ENCODE assay signal across 10 cellular contexts in genomic region chr17:51238253-51238887, GRCh38. TPM values are rescaled to one million over a fixed set of nuclear protein-coding genes. Genes with fewer than 3 reads are reported as not detected.
A peak's percentile ranks its signal among the peaks of the same experiment; 100 is the strongest.
DNase-seq lines count a peak whose midpoint lies in the region; ATAC-seq and TF ChIP-seq lines count a peak whose summit lies in the region.
"Had no signal": no experiment of that assay in that cellular context is flagged by ENCODE, and none has a peak within 500 bp of the region (broad histone marks: within the 10 kb centered on the region; RNA-seq: fewer than 3 reads in every experiment).

No MANE protein-coding gene starts in this region.

- H3K4me3 Mint-ChIP-seq in endothelial cell (ENCODE audit: unreplicated experiment), result no peak overlapping the region

- DNase-seq in GM13976 (ENCODE audit: low spot score) (peak; percentile 50), endothelial cell (ENCODE audit: low spot score) (no peak), superior temporal gyrus (ENCODE audit: extremely low spot score) (no peak), NCI-H2227 (lab: John Stamatoyannopoulos, UW; ENCODE audit: unreplicated experiment) (no peak), hepatic stellate cell (ENCODE audit: low spot score) (no peak)
- DNase-seq: left cardiac atrium; NK-92 treated with Interleukin-12 subunit alpha and Interleukin-12 subunit beta, amount 100 ng/mL, for 24 hours had no signal

- no peaks in the 10 kb centered on the region for H3K9me3 Mint-ChIP-seq in endothelial cell (ENCODE audit: unreplicated experiment)

- TF ChIP-seq CTCF in GM13976 (IDR thresholded peaks at IDR 0.05; ENCODE audit: borderline replicate concordance, control extremely low read depth, extremely low read depth, insufficient read depth, missing control alignments), result no peak
- no peak for TF ChIP-seq CTCF in endothelial cell (IDR thresholded peaks at IDR 0.05; ENCODE audit: unreplicated experiment)

- peak overlapping the region; percentile 67 for H3K27ac Mint-ChIP-seq in endothelial cell (ENCODE audit: unreplicated experiment)

- H3K27me3 Mint-ChIP-seq in endothelial cell (ENCODE audit: unreplicated experiment), result no peaks in the 10 kb centered on the region

- no peaks in the 10 kb centered on the region for H3K36me3 Mint-ChIP-seq in endothelial cell (ENCODE audit: low read depth, unreplicated experiment)

- ATAC-seq in GM21447 (IDR thresholded peaks at IDR 0.05; ENCODE audit: unreplicated experiment) (peak; percentile 82), HG03558 (IDR thresholded peaks at IDR 0.05; ENCODE audit: extremely low read depth, unreplicated experiment) (peak; percentile 65), GM18873 (IDR thresholded peaks at IDR 0.05; ENCODE audit: low FRiP score, unreplicated experiment) (no peak)
- ATAC-seq: left cardiac atrium had no signal

- in situ Hi-C loops in GM13976 (cut with MboI; ENCODE audit: low sequenced_read_pairs, unreplicated experiment), result no loop called here

- peaks cover 13% of the 10 kb centered on the region for H3K4me1 Mint-ChIP-seq in endothelial cell (ENCODE audit: unreplicated experiment)

RNA-seq across cellular contexts. Expression of gene MBTD1, which starts 21.5 kb away (rescaled TPM):
- 24.4 TPM for total RNA-seq in endothelial cell (ENCODE audit: unreplicated experiment)

RNA-seq across cellular contexts. Expression of gene UTP18, which starts 22.0 kb away (rescaled TPM):
- total RNA-seq in endothelial cell (ENCODE audit: unreplicated experiment), result 31.5 TPM
